1 cellular context compared by ENCODE assay signal in the genomic region with DNA sequence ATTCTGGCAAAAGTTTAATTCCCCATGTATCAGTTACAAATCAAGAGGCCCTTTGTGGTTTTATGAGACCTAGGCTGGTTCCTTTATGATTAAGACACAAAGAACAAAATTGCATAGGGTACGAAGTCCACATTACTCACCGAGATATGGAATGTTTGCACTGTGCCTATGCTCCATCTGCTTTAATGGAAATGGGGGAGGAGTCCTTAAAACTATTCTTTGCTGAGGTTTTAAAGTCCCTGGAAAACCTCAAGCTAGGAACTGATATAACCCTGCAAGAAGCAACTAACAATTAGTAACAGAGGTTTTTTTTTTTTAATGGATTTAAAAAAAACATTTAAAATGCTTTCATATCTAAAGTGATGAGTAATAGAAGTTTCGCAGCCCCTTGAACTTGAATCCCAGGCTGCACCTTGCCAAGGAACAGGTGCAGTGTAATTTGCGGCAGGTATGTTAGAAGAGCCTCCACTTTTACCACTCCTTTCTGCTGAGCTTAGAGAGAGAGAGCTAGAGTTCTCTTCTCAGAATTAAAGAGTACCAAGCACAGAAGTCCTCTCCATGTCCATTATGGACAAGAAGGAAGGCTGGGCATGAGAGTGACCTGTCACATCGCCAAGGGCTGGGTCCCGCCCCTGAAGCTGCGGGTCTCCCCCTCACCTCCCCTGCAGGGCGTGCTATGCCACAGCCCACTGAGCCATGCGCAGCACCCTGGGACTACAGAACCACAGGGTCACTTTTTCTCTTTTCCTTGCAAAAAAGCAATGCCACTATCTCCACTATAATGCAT.
TF ChIP-seq lines count a peak whose summit lies in the region.

No MANE protein-coding gene starts in this region.

TF ChIP-seq in HepG2, 621 proteins besides CTCF, POLR2A, EP300 and RAD21 (continued from another document and continues in another):
- TF ChIP-seq, protein P1, sequence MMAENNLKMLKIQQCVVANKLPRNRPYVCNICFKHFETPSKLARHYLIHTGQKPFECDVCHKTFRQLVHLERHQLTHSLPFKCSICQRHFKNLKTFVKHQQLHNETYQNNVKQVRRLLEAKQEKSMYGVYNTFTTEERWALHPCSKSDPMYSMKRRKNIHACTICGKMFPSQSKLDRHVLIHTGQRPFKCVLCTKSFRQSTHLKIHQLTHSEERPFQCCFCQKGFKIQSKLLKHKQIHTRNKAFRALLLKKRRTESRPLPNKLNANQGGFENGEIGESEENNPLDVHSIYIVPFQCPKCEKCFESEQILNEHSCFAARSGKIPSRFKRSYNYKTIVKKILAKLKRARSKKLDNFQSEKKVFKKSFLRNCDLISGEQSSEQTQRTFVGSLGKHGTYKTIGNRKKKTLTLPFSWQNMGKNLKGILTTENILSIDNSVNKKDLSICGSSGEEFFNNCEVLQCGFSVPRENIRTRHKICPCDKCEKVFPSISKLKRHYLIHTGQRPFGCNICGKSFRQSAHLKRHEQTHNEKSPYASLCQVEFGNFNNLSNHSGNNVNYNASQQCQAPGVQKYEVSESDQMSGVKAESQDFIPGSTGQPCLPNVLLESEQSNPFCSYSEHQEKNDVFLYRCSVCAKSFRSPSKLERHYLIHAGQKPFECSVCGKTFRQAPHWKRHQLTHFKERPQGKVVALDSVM (CRISPR knock-in tag; IDR thresholded peaks at IDR 0.05), result no peak
- TF ChIP-seq TMF1 (CRISPR knock-in tag; IDR thresholded peaks at IDR 0.05; ENCODE audit: low read depth) (no peak), ZNF615 (CRISPR knock-in tag; IDR thresholded peaks at IDR 0.05; ENCODE audit: borderline replicate concordance) (no peak), SRSF9 (IDR thresholded peaks at IDR 0.05; ENCODE audit: borderline replicate concordance, insufficient read depth, low read depth, low read length, poor library complexity, severe bottlenecking) (no peak), ZNF549 (CRISPR knock-in tag; IDR thresholded peaks at IDR 0.05) (no peak), ZNF614 (CRISPR knock-in tag; IDR thresholded peaks at IDR 0.05; ENCODE audit: borderline replicate concordance) (peak; percentile 80; the same call in 1 of the 2 replicates), IRF2 (CRISPR knock-in tag; IDR thresholded peaks at IDR 0.05) (peak; percentile 49), NR1H2 (CRISPR knock-in tag; IDR thresholded peaks at IDR 0.05; ENCODE audit: borderline replicate concordance, low read depth) (no peak), RCOR2 (CRISPR knock-in tag; IDR thresholded peaks at IDR 0.05) (peak; percentile 86), SMARCC2 (IDR thresholded peaks at IDR 0.05) (peak; percentile 84; the same call in 1 of the 2 replicates), HHEX (CRISPR knock-in tag; IDR thresholded peaks at IDR 0.05) (peak; percentile 23; the same call in 1 of the 2 replicates), PLRG1 (conservative IDR thresholded peaks at IDR 0.05) (no peak), ZNF557 (CRISPR knock-in tag; IDR thresholded peaks at IDR 0.05) (no peak), ZNF878 (CRISPR knock-in tag; IDR thresholded peaks at IDR 0.05) (no peak)
- TF ChIP-seq, protein P2, sequence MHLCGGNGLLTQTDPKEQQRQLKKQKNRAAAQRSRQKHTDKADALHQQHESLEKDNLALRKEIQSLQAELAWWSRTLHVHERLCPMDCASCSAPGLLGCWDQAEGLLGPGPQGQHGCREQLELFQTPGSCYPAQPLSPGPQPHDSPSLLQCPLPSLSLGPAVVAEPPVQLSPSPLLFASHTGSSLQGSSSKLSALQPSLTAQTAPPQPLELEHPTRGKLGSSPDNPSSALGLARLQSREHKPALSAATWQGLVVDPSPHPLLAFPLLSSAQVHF (CRISPR knock-in tag; IDR thresholded peaks at IDR 0.05), result no peak
- TF ChIP-seq, protein P3, sequence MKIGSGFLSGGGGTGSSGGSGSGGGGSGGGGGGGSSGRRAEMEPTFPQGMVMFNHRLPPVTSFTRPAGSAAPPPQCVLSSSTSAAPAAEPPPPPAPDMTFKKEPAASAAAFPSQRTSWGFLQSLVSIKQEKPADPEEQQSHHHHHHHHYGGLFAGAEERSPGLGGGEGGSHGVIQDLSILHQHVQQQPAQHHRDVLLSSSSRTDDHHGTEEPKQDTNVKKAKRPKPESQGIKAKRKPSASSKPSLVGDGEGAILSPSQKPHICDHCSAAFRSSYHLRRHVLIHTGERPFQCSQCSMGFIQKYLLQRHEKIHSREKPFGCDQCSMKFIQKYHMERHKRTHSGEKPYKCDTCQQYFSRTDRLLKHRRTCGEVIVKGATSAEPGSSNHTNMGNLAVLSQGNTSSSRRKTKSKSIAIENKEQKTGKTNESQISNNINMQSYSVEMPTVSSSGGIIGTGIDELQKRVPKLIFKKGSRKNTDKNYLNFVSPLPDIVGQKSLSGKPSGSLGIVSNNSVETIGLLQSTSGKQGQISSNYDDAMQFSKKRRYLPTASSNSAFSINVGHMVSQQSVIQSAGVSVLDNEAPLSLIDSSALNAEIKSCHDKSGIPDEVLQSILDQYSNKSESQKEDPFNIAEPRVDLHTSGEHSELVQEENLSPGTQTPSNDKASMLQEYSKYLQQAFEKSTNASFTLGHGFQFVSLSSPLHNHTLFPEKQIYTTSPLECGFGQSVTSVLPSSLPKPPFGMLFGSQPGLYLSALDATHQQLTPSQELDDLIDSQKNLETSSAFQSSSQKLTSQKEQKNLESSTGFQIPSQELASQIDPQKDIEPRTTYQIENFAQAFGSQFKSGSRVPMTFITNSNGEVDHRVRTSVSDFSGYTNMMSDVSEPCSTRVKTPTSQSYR (CRISPR knock-in tag; IDR thresholded peaks at IDR 0.05; ENCODE audit: borderline replicate concordance), result peak; percentile 94
- TF ChIP-seq, protein P4, sequence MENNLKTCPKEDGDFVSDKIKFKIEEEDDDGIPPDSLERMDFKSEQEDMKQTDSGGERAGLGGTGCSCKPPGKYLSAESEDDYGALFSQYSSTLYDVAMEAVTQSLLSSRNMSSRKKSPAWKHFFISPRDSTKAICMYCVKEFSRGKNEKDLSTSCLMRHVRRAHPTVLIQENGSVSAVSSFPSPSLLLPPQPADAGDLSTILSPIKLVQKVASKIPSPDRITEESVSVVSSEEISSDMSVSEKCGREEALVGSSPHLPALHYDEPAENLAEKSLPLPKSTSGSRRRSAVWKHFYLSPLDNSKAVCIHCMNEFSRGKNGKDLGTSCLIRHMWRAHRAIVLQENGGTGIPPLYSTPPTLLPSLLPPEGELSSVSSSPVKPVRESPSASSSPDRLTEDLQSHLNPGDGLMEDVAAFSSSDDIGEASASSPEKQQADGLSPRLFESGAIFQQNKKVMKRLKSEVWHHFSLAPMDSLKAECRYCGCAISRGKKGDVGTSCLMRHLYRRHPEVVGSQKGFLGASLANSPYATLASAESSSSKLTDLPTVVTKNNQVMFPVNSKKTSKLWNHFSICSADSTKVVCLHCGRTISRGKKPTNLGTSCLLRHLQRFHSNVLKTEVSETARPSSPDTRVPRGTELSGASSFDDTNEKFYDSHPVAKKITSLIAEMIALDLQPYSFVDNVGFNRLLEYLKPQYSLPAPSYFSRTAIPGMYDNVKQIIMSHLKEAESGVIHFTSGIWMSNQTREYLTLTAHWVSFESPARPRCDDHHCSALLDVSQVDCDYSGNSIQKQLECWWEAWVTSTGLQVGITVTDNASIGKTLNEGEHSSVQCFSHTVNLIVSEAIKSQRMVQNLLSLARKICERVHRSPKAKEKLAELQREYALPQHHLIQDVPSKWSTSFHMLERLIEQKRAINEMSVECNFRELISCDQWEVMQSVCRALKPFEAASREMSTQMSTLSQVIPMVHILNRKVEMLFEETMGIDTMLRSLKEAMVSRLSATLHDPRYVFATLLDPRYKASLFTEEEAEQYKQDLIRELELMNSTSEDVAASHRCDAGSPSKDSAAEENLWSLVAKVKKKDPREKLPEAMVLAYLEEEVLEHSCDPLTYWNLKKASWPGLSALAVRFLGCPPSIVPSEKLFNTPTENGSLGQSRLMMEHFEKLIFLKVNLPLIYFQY (CRISPR knock-in tag; IDR thresholded peaks at IDR 0.05; ENCODE audit: borderline replicate concordance), result peak; percentile 31; the same call in 1 of the 2 replicates
- TF ChIP-seq, protein P5, sequence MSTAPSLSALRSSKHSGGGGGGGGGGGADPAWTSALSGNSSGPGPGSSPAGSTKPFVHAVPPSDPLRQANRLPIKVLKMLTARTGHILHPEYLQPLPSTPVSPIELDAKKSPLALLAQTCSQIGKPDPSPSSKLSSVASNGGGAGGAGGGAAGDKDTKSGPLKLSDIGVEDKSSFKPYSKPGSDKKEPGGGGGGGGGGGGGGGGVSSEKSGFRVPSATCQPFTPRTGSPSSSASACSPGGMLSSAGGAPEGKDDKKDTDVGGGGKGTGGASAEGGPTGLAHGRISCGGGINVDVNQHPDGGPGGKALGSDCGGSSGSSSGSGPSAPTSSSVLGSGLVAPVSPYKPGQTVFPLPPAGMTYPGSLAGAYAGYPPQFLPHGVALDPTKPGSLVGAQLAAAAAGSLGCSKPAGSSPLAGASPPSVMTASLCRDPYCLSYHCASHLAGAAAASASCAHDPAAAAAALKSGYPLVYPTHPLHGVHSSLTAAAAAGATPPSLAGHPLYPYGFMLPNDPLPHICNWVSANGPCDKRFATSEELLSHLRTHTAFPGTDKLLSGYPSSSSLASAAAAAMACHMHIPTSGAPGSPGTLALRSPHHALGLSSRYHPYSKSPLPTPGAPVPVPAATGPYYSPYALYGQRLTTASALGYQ (CRISPR knock-in tag; IDR thresholded peaks at IDR 0.05), result peak; percentile 84; the same call in 1 of the 2 replicates
- TF ChIP-seq, protein P6, sequence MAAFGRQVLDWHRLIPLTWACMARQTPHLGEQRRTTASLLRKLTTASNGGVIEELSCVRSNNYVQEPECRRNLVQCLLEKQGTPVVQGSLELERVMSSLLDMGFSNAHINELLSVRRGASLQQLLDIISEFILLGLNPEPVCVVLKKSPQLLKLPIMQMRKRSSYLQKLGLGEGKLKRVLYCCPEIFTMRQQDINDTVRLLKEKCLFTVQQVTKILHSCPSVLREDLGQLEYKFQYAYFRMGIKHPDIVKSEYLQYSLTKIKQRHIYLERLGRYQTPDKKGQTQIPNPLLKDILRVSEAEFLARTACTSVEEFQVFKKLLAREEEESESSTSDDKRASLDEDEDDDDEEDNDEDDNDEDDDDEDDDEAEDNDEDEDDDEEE (CRISPR knock-in tag; IDR thresholded peaks at IDR 0.05), result no peak
- TF ChIP-seq, protein P7, sequence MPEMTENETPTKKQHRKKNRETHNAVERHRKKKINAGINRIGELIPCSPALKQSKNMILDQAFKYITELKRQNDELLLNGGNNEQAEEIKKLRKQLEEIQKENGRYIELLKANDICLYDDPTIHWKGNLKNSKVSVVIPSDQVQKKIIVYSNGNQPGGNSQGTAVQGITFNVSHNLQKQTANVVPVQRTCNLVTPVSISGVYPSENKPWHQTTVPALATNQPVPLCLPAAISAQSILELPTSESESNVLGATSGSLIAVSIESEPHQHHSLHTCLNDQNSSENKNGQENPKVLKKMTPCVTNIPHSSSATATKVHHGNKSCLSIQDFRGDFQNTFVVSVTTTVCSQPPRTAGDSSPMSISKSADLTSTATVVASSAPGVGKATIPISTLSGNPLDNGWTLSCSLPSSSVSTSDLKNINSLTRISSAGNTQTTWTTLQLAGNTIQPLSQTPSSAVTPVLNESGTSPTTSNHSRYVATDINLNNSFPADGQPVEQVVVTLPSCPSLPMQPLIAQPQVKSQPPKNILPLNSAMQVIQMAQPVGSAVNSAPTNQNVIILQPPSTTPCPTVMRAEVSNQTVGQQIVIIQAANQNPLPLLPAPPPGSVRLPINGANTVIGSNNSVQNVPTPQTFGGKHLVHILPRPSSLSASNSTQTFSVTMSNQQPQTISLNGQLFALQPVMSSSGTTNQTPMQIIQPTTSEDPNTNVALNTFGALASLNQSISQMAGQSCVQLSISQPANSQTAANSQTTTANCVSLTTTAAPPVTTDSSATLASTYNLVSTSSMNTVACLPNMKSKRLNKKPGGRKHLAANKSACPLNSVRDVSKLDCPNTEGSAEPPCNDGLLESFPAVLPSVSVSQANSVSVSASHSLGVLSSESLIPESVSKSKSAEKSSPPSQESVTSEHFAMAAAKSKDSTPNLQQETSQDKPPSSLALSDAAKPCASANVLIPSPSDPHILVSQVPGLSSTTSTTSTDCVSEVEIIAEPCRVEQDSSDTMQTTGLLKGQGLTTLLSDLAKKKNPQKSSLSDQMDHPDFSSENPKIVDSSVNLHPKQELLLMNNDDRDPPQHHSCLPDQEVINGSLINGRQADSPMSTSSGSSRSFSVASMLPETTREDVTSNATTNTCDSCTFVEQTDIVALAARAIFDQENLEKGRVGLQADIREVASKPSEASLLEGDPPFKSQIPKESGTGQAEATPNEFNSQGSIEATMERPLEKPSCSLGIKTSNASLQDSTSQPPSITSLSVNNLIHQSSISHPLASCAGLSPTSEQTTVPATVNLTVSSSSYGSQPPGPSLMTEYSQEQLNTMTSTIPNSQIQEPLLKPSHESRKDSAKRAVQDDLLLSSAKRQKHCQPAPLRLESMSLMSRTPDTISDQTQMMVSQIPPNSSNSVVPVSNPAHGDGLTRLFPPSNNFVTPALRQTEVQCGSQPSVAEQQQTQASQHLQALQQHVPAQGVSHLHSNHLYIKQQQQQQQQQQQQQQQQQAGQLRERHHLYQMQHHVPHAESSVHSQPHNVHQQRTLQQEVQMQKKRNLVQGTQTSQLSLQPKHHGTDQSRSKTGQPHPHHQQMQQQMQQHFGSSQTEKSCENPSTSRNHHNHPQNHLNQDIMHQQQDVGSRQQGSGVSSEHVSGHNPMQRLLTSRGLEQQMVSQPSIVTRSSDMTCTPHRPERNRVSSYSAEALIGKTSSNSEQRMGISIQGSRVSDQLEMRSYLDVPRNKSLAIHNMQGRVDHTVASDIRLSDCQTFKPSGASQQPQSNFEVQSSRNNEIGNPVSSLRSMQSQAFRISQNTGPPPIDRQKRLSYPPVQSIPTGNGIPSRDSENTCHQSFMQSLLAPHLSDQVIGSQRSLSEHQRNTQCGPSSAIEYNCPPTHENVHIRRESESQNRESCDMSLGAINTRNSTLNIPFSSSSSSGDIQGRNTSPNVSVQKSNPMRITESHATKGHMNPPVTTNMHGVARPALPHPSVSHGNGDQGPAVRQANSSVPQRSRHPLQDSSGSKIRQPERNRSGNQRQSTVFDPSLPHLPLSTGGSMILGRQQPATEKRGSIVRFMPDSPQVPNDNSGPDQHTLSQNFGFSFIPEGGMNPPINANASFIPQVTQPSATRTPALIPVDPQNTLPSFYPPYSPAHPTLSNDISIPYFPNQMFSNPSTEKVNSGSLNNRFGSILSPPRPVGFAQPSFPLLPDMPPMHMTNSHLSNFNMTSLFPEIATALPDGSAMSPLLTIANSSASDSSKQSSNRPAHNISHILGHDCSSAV (CRISPR knock-in tag; IDR thresholded peaks at IDR 0.05; ENCODE audit: borderline replicate concordance), result no peak
- TF ChIP-seq, protein P8, sequence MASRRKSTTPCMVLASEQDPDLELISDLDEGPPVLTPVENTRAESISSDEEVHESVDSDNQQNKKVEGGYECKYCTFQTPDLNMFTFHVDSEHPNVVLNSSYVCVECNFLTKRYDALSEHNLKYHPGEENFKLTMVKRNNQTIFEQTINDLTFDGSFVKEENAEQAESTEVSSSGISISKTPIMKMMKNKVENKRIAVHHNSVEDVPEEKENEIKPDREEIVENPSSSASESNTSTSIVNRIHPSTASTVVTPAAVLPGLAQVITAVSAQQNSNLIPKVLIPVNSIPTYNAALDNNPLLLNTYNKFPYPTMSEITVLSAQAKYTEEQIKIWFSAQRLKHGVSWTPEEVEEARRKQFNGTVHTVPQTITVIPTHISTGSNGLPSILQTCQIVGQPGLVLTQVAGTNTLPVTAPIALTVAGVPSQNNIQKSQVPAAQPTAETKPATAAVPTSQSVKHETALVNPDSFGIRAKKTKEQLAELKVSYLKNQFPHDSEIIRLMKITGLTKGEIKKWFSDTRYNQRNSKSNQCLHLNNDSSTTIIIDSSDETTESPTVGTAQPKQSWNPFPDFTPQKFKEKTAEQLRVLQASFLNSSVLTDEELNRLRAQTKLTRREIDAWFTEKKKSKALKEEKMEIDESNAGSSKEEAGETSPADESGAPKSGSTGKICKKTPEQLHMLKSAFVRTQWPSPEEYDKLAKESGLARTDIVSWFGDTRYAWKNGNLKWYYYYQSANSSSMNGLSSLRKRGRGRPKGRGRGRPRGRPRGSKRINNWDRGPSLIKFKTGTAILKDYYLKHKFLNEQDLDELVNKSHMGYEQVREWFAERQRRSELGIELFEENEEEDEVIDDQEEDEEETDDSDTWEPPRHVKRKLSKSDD (CRISPR knock-in tag; IDR thresholded peaks at IDR 0.05; ENCODE audit: low read depth), result no peak
